2 cellular contexts compared by ENCODE assay signal in the genomic region with DNA sequence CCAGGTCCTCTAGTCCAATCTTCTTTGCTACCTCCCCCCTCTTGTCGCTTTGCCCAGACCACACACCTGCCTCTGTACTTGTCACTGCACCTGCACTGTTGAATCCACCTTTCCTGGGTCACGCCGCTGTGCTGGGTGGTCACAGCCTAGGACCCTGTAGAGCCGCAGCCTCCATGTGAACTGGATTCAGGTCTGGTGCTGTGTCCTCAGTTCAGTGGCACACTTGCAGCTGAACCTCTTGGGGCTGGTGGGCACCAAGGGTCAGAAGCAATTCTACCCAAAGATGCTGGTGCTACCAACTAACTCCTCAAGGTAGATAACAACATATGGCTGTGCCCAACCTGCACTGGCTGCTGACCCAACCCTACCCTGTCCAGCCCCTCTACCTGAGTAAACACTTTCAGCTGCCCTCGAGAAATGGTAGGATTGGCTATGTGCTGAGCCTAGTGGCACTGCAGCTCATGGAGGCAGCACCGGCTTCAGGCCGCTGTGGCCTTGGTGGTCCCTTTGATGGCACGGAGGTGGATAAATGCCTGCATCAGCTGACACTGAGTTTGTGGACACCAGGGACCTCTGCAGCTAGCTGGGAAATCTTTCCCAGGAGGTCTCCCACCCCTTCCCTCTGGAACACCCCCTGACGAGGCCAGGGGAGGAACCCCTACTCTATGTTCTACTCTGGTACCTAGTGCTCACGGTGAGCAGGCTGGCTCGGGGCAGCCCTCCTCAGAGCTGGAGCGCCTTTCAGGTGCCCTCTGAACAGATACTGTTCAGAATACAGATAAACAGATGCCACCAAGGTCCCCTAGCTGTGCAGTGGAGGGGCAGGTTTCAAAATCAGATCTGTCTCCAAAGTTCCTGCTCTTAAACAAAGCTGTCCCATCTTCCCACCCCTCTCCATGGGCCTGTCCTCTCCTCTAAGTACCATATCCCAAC.
TF ChIP-seq lines count a peak whose summit lies in the region.

No MANE protein-coding gene starts in this region.

TF ChIP-seq in IMR-90, 13 proteins besides CTCF, POLR2A, EP300 and RAD21:
- TF ChIP-seq, protein P1, sequence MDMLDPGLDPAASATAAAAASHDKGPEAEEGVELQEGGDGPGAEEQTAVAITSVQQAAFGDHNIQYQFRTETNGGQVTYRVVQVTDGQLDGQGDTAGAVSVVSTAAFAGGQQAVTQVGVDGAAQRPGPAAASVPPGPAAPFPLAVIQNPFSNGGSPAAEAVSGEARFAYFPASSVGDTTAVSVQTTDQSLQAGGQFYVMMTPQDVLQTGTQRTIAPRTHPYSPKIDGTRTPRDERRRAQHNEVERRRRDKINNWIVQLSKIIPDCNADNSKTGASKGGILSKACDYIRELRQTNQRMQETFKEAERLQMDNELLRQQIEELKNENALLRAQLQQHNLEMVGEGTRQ (IDR thresholded peaks at IDR 0.05; ENCODE audit: low read depth, low read length): no peak
- TF ChIP-seq MAZ (IDR thresholded peaks at IDR 0.05; ENCODE audit: borderline replicate concordance, low read depth, low read length) (no peak), BHLHE40 (IDR thresholded peaks at IDR 0.05; ENCODE audit: low read depth, low read length) (no peak), SMC3 (IDR thresholded peaks at IDR 0.05; ENCODE audit: low read depth, low read length) (no peak), FOS (IDR thresholded peaks at IDR 0.05; ENCODE audit: low read depth, low read length) (no peak), CHD1 (IDR thresholded peaks at IDR 0.05; ENCODE audit: low read depth, low read length) (no peak), MAFK (IDR thresholded peaks at IDR 0.05; ENCODE audit: low read depth, low read length) (no peak), MXI1 (IDR thresholded peaks at IDR 0.05; ENCODE audit: borderline replicate concordance, low read depth, low read length) (no peak), NFE2L2 (IDR thresholded peaks at IDR 0.05; ENCODE audit: low read depth, low read length) (no peak)
- TF ChIP-seq, protein P2, sequence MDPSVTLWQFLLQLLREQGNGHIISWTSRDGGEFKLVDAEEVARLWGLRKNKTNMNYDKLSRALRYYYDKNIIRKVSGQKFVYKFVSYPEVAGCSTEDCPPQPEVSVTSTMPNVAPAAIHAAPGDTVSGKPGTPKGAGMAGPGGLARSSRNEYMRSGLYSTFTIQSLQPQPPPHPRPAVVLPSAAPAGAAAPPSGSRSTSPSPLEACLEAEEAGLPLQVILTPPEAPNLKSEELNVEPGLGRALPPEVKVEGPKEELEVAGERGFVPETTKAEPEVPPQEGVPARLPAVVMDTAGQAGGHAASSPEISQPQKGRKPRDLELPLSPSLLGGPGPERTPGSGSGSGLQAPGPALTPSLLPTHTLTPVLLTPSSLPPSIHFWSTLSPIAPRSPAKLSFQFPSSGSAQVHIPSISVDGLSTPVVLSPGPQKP (IDR thresholded peaks at IDR 0.05; ENCODE audit: borderline replicate concordance, low read depth, low read length): no peak

TF ChIP-seq in H1, 55 proteins besides CTCF, POLR2A, EP300 and RAD21:
- no peak for TF ChIP-seq SIRT6 (IDR thresholded peaks at IDR 0.05; ENCODE audit: low read length)
- no peak for TF ChIP-seq GABPA (IDR thresholded peaks at IDR 0.05; ENCODE audit: borderline replicate concordance, insufficient read depth, low read length)
- TF ChIP-seq CEBPB (IDR thresholded peaks at IDR 0.05; ENCODE audit: low read depth, low read length): no peak
- no peak for TF ChIP-seq RXRA (IDR thresholded peaks at IDR 0.05; ENCODE audit: insufficient read depth, low read depth, low read length)
- TF ChIP-seq ZNF274 (IDR thresholded peaks at IDR 0.05; ENCODE audit: borderline replicate concordance, extremely low read depth, low read length): no peak
- TF ChIP-seq TAF1 (IDR thresholded peaks at IDR 0.05; ENCODE audit: low read depth, low read length): no peak
- TF ChIP-seq, protein P3, sequence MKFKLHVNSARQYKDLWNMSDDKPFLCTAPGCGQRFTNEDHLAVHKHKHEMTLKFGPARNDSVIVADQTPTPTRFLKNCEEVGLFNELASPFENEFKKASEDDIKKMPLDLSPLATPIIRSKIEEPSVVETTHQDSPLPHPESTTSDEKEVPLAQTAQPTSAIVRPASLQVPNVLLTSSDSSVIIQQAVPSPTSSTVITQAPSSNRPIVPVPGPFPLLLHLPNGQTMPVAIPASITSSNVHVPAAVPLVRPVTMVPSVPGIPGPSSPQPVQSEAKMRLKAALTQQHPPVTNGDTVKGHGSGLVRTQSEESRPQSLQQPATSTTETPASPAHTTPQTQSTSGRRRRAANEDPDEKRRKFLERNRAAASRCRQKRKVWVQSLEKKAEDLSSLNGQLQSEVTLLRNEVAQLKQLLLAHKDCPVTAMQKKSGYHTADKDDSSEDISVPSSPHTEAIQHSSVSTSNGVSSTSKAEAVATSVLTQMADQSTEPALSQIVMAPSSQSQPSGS (IDR thresholded peaks at IDR 0.05; ENCODE audit: low read length): no peak
- TF ChIP-seq SRF (IDR thresholded peaks at IDR 0.05; ENCODE audit: low read depth, low read length): no peak
- no peak for TF ChIP-seq TAF7 (optimal IDR thresholded peaks at IDR 0.05; ENCODE audit: borderline replicate concordance, low read depth, low read length)
- no peak for TF ChIP-seq RNF2 (IDR thresholded peaks at IDR 0.05; ENCODE audit: borderline replicate concordance, low read depth, low read length, missing control alignments, poor library complexity, severe bottlenecking)
- no peak for TF ChIP-seq PHF8 (conservative IDR thresholded peaks at IDR 0.05; ENCODE audit: low read depth, low read length)
TF ChIP-seq in H1: peak in this region for 0.
